ENCODE assay signal across 1 cellular context in the genomic region with DNA sequence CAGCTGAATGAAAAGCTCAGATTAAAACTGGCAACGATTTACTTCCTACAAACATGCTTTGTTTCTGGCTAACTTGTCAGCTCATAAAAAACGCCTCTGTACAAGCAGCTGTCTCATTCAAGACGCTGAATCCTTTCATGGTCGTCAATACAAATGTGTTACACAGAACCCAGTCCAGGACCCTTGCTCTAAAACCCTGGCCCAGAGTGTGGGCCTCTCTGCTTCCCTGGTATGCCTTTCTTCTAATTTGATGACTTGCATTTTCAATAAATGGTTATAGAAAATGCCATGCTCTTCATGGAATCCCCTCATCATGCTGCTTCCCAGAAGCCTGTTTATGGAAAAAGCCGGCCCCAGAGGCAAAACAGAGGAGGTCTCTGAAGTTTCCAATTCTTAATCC.
TF ChIP-seq lines count a peak whose summit lies in the region.

No MANE protein-coding gene starts in this region.

TF ChIP-seq in HepG2, 621 proteins besides CTCF, POLR2A, EP300 and RAD21 (continued from another document):
- TF ChIP-seq, protein P1, sequence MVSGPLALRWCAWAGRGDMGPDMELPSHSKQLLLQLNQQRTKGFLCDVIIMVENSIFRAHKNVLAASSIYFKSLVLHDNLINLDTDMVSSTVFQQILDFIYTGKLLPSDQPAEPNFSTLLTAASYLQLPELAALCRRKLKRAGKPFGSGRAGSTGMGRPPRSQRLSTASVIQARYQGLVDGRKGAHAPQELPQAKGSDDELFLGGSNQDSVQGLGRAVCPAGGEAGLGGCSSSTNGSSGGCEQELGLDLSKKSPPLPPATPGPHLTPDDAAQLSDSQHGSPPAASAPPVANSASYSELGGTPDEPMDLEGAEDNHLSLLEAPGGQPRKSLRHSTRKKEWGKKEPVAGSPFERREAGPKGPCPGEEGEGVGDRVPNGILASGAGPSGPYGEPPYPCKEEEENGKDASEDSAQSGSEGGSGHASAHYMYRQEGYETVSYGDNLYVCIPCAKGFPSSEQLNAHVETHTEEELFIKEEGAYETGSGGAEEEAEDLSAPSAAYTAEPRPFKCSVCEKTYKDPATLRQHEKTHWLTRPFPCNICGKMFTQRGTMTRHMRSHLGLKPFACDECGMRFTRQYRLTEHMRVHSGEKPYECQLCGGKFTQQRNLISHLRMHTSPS (CRISPR knock-in tag; IDR thresholded peaks at IDR 0.05; ENCODE audit: low read depth), result no peak
- TF ChIP-seq POGZ (CRISPR knock-in tag; IDR thresholded peaks at IDR 0.05) (no peak), STAT5B (CRISPR knock-in tag; IDR thresholded peaks at IDR 0.05) (no peak), DPF2 (CRISPR knock-in tag; IDR thresholded peaks at IDR 0.05; ENCODE audit: borderline replicate concordance, low read depth) (no peak), MAFK (conservative IDR thresholded peaks at IDR 0.05 in 1 of 2, IDR thresholded peaks at IDR 0.05 in 1 of 2; ENCODE audit: low read length in 2 of 2) (peak; percentile 61 to 64; a peak in 3 of 4 replicates)
